In the genomic region with DNA sequence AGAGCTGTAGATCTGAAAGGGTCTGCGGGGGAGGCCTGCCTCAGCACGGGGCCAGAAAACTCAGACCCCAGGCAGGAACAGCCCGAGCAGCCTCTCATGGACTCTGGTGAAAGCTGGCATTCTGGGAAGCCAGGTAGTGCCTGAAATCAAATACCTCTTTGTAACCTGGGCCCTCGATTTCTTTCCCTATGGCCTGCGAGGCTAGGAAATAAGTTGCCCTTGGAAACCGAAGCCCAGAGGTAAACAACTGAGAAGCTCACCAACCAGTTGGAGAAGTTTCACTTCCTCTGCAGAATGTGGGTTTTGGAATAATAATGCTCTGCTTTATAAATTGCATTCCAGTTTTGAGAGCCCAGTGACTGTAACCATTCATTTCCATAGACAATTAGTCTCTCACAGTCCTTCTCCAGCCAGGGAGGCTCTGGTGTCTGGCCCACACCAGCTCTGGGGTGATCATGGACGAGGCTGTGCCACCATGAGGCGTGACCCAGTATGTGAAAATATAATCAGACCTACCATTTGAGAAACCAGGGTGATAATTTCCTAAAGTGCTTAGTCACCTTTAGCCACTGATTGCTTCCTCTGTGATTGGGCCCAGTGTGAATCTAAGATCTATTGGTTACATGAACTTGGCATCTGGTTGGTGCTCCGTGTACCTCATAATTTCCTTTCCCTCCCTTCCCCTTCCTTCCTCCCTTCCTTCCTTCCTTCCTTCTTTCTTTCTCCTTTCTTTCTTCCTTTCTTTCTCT, we compare ENCODE assay signal across 11 cellular contexts.
DNase-seq lines count a peak whose midpoint lies in the region; ATAC-seq and TF ChIP-seq lines count a peak whose summit lies in the region.
"Had no signal": no experiment of that assay in that cellular context is flagged by ENCODE, and none has a peak within 500 bp of the region (broad histone marks: within the 10 kb centered on the region; RNA-seq: fewer than 3 reads in every experiment).

No MANE protein-coding gene starts in this region.

- H3K9me3 Mint-ChIP-seq in MCF 10A (ENCODE audit: unreplicated experiment) = no peaks in the 10 kb centered on the region
- no peaks in the 10 kb centered on the region for H3K9me3 Mint-ChIP-seq in activated T-helper 17 cell treated with anti-CD3 and anti-CD28 coated beads, Interleukin-2, amount 50 U/mL, for 72 hours
- H3K9me3 Mint-ChIP-seq: activated T-cell treated with anti-CD3 and anti-CD28 coated beads, Interleukin-2, amount 50 U/mL, for 4 hours had no signal

- no peaks in the 10 kb centered on the region for H3K27me3 Mint-ChIP-seq in MCF 10A (ENCODE audit: insufficient read depth, unreplicated experiment)
- H3K27me3 Mint-ChIP-seq in activated T-helper 17 cell treated with anti-CD3 and anti-CD28 coated beads, Interleukin-2, amount 50 U/mL, for 72 hours = no peaks in the 10 kb centered on the region

- POLR2A ChIA-PET in MCF 10A (lab: Yijun Ruan, JAX) = no interaction called here

- peaks cover 9 to 23% of the 10 kb centered on the region in 2 donors for H3K4me1 ChIP-seq in breast epithelium
- peaks cover 9 to 35% (median 20%) of the 10 kb centered on the region in 4 donors for H3K4me1 ChIP-seq in transverse colon

- peak overlapping the region; percentile 93 to 95 for H3K27ac ChIP-seq in breast epithelium
- peak overlapping the region in 3 of 4 donors; percentile 32 to 34 (median 34) for H3K27ac ChIP-seq in transverse colon

- intact Hi-C loops in breast epithelium (cut with DNase I; ENCODE audit: low total_unique reads) = no loop called here
- intact Hi-C loops in MCF 10A (cut with micrococcal nuclease) = no loop called here
- intact Hi-C loops in transverse colon (cut with DNase I; ENCODE audit: low total_unique reads) = no loop called here

- H3K4me3 Mint-ChIP-seq in MCF 10A (ENCODE audit: unreplicated experiment) = no peak overlapping the region
- no peak overlapping the region for H3K4me3 Mint-ChIP-seq in activated T-helper 17 cell treated with anti-CD3 and anti-CD28 coated beads, Interleukin-2, amount 50 U/mL, for 72 hours
- H3K4me3 Mint-ChIP-seq: activated T-cell treated with anti-CD3 and anti-CD28 coated beads, Interleukin-2, amount 50 U/mL, for 4 hours had no signal

- peak in 1 of 2 donors; percentile 77 for DNase-seq in breast epithelium (ENCODE audit: low spot score in 2 of 2)
- no peak for DNase-seq in MCF 10A (ENCODE audit: unreplicated experiment)
- DNase-seq in kidney tubule cell (ENCODE audit: low spot score) = peak; percentile 84
- DNase-seq in transverse colon = no peak
- no peak for DNase-seq in HUDEP-2 (lab: John Stamatoyannopoulos, UW; ENCODE audit: unreplicated experiment in 76 of 76)
- DNase-seq: activated T-cell treated with anti-CD3 and anti-CD28 coated beads, Interleukin-2, amount 50 U/mL, for 4 hours; heart left ventricle; NCI-H1930 had no signal

- no TSS peak for BruUV-seq in MCF 10A (replicated peaks; lab: Mats Ljungman, UMichigan)

- H3K4me3 ChIP-seq in breast epithelium (peak overlapping the region in 1 of 3 donors; percentile 10), transverse colon (no peak overlapping the region)
- H3K4me3 ChIP-seq: heart left ventricle had no signal

- CTCF ChIA-PET in MCF 10A (lab: Yijun Ruan, JAX) = interaction anchor here (0.5 kb wide), 1 partner anchor 112 kb away, joined by 3 read pairs; no protein-coding TSS in a partner anchor

- TF ChIP-seq EP300 in transverse colon (IDR thresholded peaks at IDR 0.05; ENCODE audit: low read depth) = no peak

- 76 to 86% methylated on average over 3 to 9 of the region's 9 CpGs for WGBS in transverse colon (ENCODE audit: low coverage in 1 of 2), 2 donors

- TF ChIP-seq POLR2A in breast epithelium (IDR thresholded peaks at IDR 0.05) (no peak), transverse colon (IDR thresholded peaks at IDR 0.05) (no peak)

- H3K36me3 Mint-ChIP-seq in MCF 10A (ENCODE audit: insufficient read depth, unreplicated experiment) = no peaks in the 10 kb centered on the region
- H3K36me3 Mint-ChIP-seq in activated T-helper 17 cell treated with anti-CD3 and anti-CD28 coated beads, Interleukin-2, amount 50 U/mL, for 72 hours (ENCODE audit: low read depth) = no peaks in the 10 kb centered on the region

- TF ChIP-seq CTCF in breast epithelium (IDR thresholded peaks at IDR 0.05) (peak in 1 of 3 donors; percentile 22), MCF 10A (IDR thresholded peaks at IDR 0.05; ENCODE audit: unreplicated experiment) (no peak), transverse colon (IDR thresholded peaks at IDR 0.05) (no peak)

- H3K27me3 ChIP-seq in breast epithelium (no peaks in the 10 kb centered on the region), transverse colon (no peaks in the 10 kb centered on the region)
- H3K27me3 ChIP-seq: heart left ventricle had no signal

- H3K9me3 ChIP-seq in breast epithelium (no peaks in the 10 kb centered on the region), transverse colon (no peaks in the 10 kb centered on the region)
- H3K9me3 ChIP-seq: heart left ventricle had no signal

- in situ Hi-C loops in transverse colon (cut with MboI; ENCODE audit: low pct_ligation_motif_present in 1 of 4, low pct_unique_long_range_greater_than_20kb in 1 of 4, low sequenced_read_pairs in 3 of 4) = no loop called here

- H3K36me3 ChIP-seq in breast epithelium (no peaks in the 10 kb centered on the region), transverse colon (no peaks in the 10 kb centered on the region)
- H3K36me3 ChIP-seq: heart left ventricle had no signal

- no peak overlapping the region for H3K27ac Mint-ChIP-seq in MCF 10A (ENCODE audit: low read depth, unreplicated experiment)
- peak overlapping the region; percentile 22 for H3K27ac Mint-ChIP-seq in activated T-helper 17 cell treated with anti-CD3 and anti-CD28 coated beads, Interleukin-2, amount 50 U/mL, for 72 hours

- ATAC-seq in activated T-helper 17 cell treated with anti-CD3 and anti-CD28 coated beads, Interleukin-2, amount 50 U/mL, for 72 hours (replicated peaks) = no peak
- ATAC-seq in HG03196 (IDR thresholded peaks at IDR 0.05; ENCODE audit: unreplicated experiment) (no peak), HG03108 (IDR thresholded peaks at IDR 0.05; ENCODE audit: unreplicated experiment) (no peak)
- ATAC-seq: activated T-cell treated with anti-CD3 and anti-CD28 coated beads, Interleukin-2, amount 50 U/mL, for 4 hours; heart left ventricle had no signal

- peaks cover 31% of the 10 kb centered on the region for H3K4me1 Mint-ChIP-seq in MCF 10A (ENCODE audit: insufficient read depth, unreplicated experiment)
- H3K4me1 Mint-ChIP-seq in activated T-helper 17 cell treated with anti-CD3 and anti-CD28 coated beads, Interleukin-2, amount 50 U/mL, for 72 hours = peaks cover 21% of the 10 kb centered on the region
